16 cellular contexts compared by ENCODE assay signal in genomic region chr7:88111842-88112385, GRCh38.
DNase-seq lines count a peak whose midpoint lies in the region; ATAC-seq and TF ChIP-seq lines count a peak whose summit lies in the region.
"Had no signal": no experiment of that assay in that cellular context is flagged by ENCODE, and none has a peak within 500 bp of the region (broad histone marks: within the 10 kb centered on the region; RNA-seq: fewer than 3 reads in every experiment).

No MANE protein-coding gene starts in this region.

- no peaks in the 10 kb centered on the region for H3F3A ChIP-seq in SK-N-SH (replicated peaks; ENCODE audit: insufficient read depth)

- H2AFZ ChIP-seq in SK-N-SH (ENCODE audit: low read depth) (no peak overlapping the region), mesenchymal stem cell (ENCODE audit: low read depth, low read length) (no peak overlapping the region)
- H2AFZ ChIP-seq: GM23248 had no signal

- H3K4me2 ChIP-seq in SK-N-SH, result no peak overlapping the region
- no peak overlapping the region for H3K4me2 ChIP-seq in mesenchymal stem cell (ENCODE audit: low read length, poor library complexity, severe bottlenecking)

- no peaks in the 10 kb centered on the region for H3K79me2 ChIP-seq in SK-N-SH (ENCODE audit: insufficient read depth)

- no peaks in the 10 kb centered on the region for H4K20me1 ChIP-seq in SK-N-SH (ENCODE audit: insufficient read depth)

- H3K9me2 ChIP-seq in SK-N-SH, result no peaks in the 10 kb centered on the region

- H3K27me3 ChIP-seq in SK-N-SH (ENCODE audit: insufficient read depth), result no peaks in the 10 kb centered on the region
- H3K27me3 ChIP-seq in endocrine pancreas (ENCODE audit: control insufficient read depth, insufficient read depth, low read length), result no peaks in the 10 kb centered on the region
- no peaks in the 10 kb centered on the region for H3K27me3 ChIP-seq in mesenchymal stem cell (ENCODE audit: control insufficient read depth in 1 of 2, insufficient read depth in 1 of 2, low read length in 2 of 2)
- H3K27me3 ChIP-seq in upper lobe of right lung, result no peaks in the 10 kb centered on the region
- H3K27me3 ChIP-seq: SJSA1 had no signal

- H3K23ac ChIP-seq in mesenchymal stem cell (ENCODE audit: low read length in 2 of 2), result no peak overlapping the region

- CTCF ChIA-PET in SK-N-SH (lab: Yijun Ruan, JAX), result interaction anchor here (0.6 to 5.1 kb wide), 48 partner anchors 9 to 606 kb away, joined by 3 to 23 read pairs (median 4); partner anchors contain the start of genes ADAM22, DBF4 and SLC25A40

- H2BK120ac ChIP-seq in mesenchymal stem cell (ENCODE audit: low read depth, low read length), result no peak overlapping the region

- no peak overlapping the region for H3K4ac ChIP-seq in mesenchymal stem cell (ENCODE audit: low read depth in 1 of 2, low read length in 2 of 2)

- H2BK12ac ChIP-seq in mesenchymal stem cell (ENCODE audit: low read length in 2 of 2), result no peak overlapping the region

- no peak overlapping the region for H2BK15ac ChIP-seq in mesenchymal stem cell (ENCODE audit: low read depth, poor library complexity, severe bottlenecking)

- no peak overlapping the region for H2AK5ac ChIP-seq in mesenchymal stem cell (ENCODE audit: low read length, severe bottlenecking)

- H3K9ac ChIP-seq in SK-N-SH (no peak overlapping the region), endocrine pancreas (ENCODE audit: control insufficient read depth, insufficient read depth, low read length) (no peak overlapping the region), mesenchymal stem cell (ENCODE audit: low read length) (peak overlapping the region; percentile 66)
- H3K9ac ChIP-seq: GM23248 had no signal

- TF ChIP-seq CTCF in SK-N-SH (IDR thresholded peaks at IDR 0.05), result no peak
- no peak for TF ChIP-seq CTCF in upper lobe of right lung (IDR thresholded peaks at IDR 0.05)

- no peak overlapping the region for H3K18ac ChIP-seq in mesenchymal stem cell (ENCODE audit: low read depth in 1 of 2, low read length in 2 of 2)

- no peak overlapping the region for H2BK5ac ChIP-seq in mesenchymal stem cell (ENCODE audit: low read depth, low read length, poor library complexity, severe bottlenecking)

- H3K36me3 ChIP-seq in SK-N-SH (replicated peaks in 1 of 2; ENCODE audit: control insufficient read depth in 1 of 2, insufficient read depth in 2 of 2, low read length in 1 of 2), result no peaks in the 10 kb centered on the region
- H3K36me3 ChIP-seq in endocrine pancreas (ENCODE audit: control insufficient read depth, insufficient read depth, low read length), result no peaks in the 10 kb centered on the region
- H3K36me3 ChIP-seq in mesenchymal stem cell (ENCODE audit: control insufficient read depth in 1 of 2, insufficient read depth in 2 of 2, low read depth in 1 of 2, low read length in 2 of 2), result no peaks in the 10 kb centered on the region
- H3K36me3 ChIP-seq in upper lobe of right lung, result no peaks in the 10 kb centered on the region
- H3K36me3 ChIP-seq: SJSA1 had no signal

- ATAC-seq in SK-N-SH treated with all-trans-retinoic acid at 6 μM for 48 hours (peak; percentile 48), upper lobe of right lung (peak; percentile 32), GM18519 (IDR thresholded peaks at IDR 0.05; ENCODE audit: low FRiP score, unreplicated experiment) (no peak)
- ATAC-seq: HepG2 had no signal

- no peak overlapping the region for H4K91ac ChIP-seq in mesenchymal stem cell (ENCODE audit: low read length)

- 46% methylated on average over 2 of the region's 2 CpGs for WGBS in SK-N-SH (ENCODE audit: low lambda C conversion rate)
- WGBS in mesenchymal stem cell, result 33% methylated on average over 1 of the region's 2 CpGs

- H3K27ac ChIP-seq in SK-N-SH (ENCODE audit: low read depth in 2 of 2, low read length in 1 of 2) (no peak overlapping the region; a peak in 1 of 4 replicates), mesenchymal stem cell (ENCODE audit: low read length, poor library complexity, severe bottlenecking) (no peak overlapping the region), upper lobe of right lung (no peak overlapping the region)
- H3K27ac ChIP-seq: 22Rv1, GM23248, SJSA1 had no signal

- H4K8ac ChIP-seq in mesenchymal stem cell (ENCODE audit: low read length), result no peak overlapping the region

- H3K79me1 ChIP-seq in mesenchymal stem cell (replicated peaks; ENCODE audit: low read length, poor library complexity, severe bottlenecking), result no peaks in the 10 kb centered on the region

- DNase-seq in SK-N-SH (no peak), mesenchymal stem cell (no peak), upper lobe of right lung (no peak), NCI-H1694 (lab: John Stamatoyannopoulos, UW) (no peak), AG20443 (ENCODE audit: low spot score) (no peak)
- DNase-seq: Calu3; H7; NK-92 treated with Interleukin-12 subunit alpha and Interleukin-12 subunit beta, amount 100 ng/mL, for 24 hours had no signal

- H3K9me3 ChIP-seq in SK-N-SH, result no peaks in the 10 kb centered on the region
- H3K9me3 ChIP-seq in endocrine pancreas (ENCODE audit: control insufficient read depth, low read length), result no peaks in the 10 kb centered on the region
- no peaks in the 10 kb centered on the region for H3K9me3 ChIP-seq in mesenchymal stem cell (ENCODE audit: control insufficient read depth, low read length)
- no peaks in the 10 kb centered on the region for H3K9me3 ChIP-seq in upper lobe of right lung
- H3K9me3 ChIP-seq: SJSA1 had no signal

- no peak overlapping the region for H3K4me3 ChIP-seq in SK-N-SH (ENCODE audit: low read depth in 2 of 2, low read length in 1 of 2)
- peak overlapping the region; percentile 51 for H3K4me3 ChIP-seq in endocrine pancreas (ENCODE audit: control insufficient read depth, insufficient read depth, low read length)
- no peak overlapping the region for H3K4me3 ChIP-seq in mesenchymal stem cell (ENCODE audit: insufficient read depth in 1 of 2, low read depth in 1 of 2, low read length in 2 of 2)
- no peak overlapping the region for H3K4me3 ChIP-seq in upper lobe of right lung
- H3K4me3 ChIP-seq: GM23248, K562, SJSA1 had no signal

- intact Hi-C loops in upper lobe of right lung (cut with DNase I), result no loop called here

- no peak for TF ChIP-seq EP300 in SK-N-SH (IDR thresholded peaks at IDR 0.05; ENCODE audit: borderline replicate concordance in 1 of 2, low read depth in 1 of 2, low read length in 1 of 2)

- H3K4me1 ChIP-seq in SK-N-SH (ENCODE audit: control insufficient read depth in 1 of 2, insufficient read depth in 2 of 2, low read depth in 1 of 2, low read length in 1 of 2) (peaks cover 0 to 12% of the 10 kb centered on the region in 2 experiments; a peak in 2 of 4 replicates), endocrine pancreas (ENCODE audit: control insufficient read depth, insufficient read depth, low read length) (no peaks in the 10 kb centered on the region), mesenchymal stem cell (ENCODE audit: control insufficient read depth, insufficient read depth, low read depth, low read length) (no peaks in the 10 kb centered on the region), upper lobe of right lung (no peaks in the 10 kb centered on the region)
- H3K4me1 ChIP-seq: SJSA1 had no signal

- POLR2A ChIA-PET in SK-N-SH (lab: Yijun Ruan, JAX), result interaction anchor here (1.6 kb wide), 1 partner anchor 178 kb away, joined by 8 read pairs; the partner anchor contains the start of gene ADAM22

- no peak for TF ChIP-seq RAD21 in SK-N-SH (IDR thresholded peaks at IDR 0.05; ENCODE audit: low read length)

- no peak overlapping the region for H3K14ac ChIP-seq in mesenchymal stem cell (ENCODE audit: low read length in 2 of 2)

TF ChIP-seq in SK-N-SH treated with all-trans-retinoic acid at 6 μM for 48 hours, 23 proteins besides CTCF, POLR2A, EP300 and RAD21 (continues in another document):
- TF ChIP-seq POU6F1 (CRISPR knock-in tag; IDR thresholded peaks at IDR 0.05; ENCODE audit: borderline replicate concordance, low read depth) (no peak), RARB (CRISPR knock-in tag; IDR thresholded peaks at IDR 0.05) (no peak), GLIS3 (CRISPR knock-in tag; IDR thresholded peaks at IDR 0.05) (0 out of 2 replicates have a peak, but pooled peaks have one; percentile 18), TCF4 (CRISPR knock-in tag; IDR thresholded peaks at IDR 0.05; ENCODE audit: borderline replicate concordance) (no peak), CSDC2 (CRISPR knock-in tag; IDR thresholded peaks at IDR 0.05) (no peak), OSR1 (CRISPR knock-in tag; IDR thresholded peaks at IDR 0.05) (no peak)

TF ChIP-seq in SK-N-SH, 30 proteins besides CTCF, POLR2A, EP300 and RAD21 (continues in another document):
- no peak for TF ChIP-seq TCF12 (IDR thresholded peaks at IDR 0.05)
- TF ChIP-seq SMC3 (IDR thresholded peaks at IDR 0.05; ENCODE audit: low read depth, low read length), result no peak
- TF ChIP-seq IRF3 (IDR thresholded peaks at IDR 0.05; ENCODE audit: low read depth, low read length), result no peak
- TF ChIP-seq RFX5 (IDR thresholded peaks at IDR 0.05; ENCODE audit: low read length), result no peak
- TF ChIP-seq USF2 (IDR thresholded peaks at IDR 0.05; ENCODE audit: borderline replicate concordance, low read depth, low read length), result no peak
- no peak for TF ChIP-seq RXRA (IDR thresholded peaks at IDR 0.05; ENCODE audit: borderline replicate concordance, low read depth)
- TF ChIP-seq, protein P1, sequence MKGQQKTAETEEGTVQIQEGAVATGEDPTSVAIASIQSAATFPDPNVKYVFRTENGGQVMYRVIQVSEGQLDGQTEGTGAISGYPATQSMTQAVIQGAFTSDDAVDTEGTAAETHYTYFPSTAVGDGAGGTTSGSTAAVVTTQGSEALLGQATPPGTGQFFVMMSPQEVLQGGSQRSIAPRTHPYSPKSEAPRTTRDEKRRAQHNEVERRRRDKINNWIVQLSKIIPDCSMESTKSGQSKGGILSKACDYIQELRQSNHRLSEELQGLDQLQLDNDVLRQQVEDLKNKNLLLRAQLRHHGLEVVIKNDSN (IDR thresholded peaks at IDR 0.05; ENCODE audit: borderline replicate concordance, low read depth), result no peak
- no peak for TF ChIP-seq SIN3A (IDR thresholded peaks at IDR 0.05; ENCODE audit: borderline replicate concordance, low read depth, low read length)
- no peak for TF ChIP-seq FOXJ3 (CRISPR knock-in tag; IDR thresholded peaks at IDR 0.05)
